1 cellular context compared by ENCODE assay signal in the genomic region with DNA sequence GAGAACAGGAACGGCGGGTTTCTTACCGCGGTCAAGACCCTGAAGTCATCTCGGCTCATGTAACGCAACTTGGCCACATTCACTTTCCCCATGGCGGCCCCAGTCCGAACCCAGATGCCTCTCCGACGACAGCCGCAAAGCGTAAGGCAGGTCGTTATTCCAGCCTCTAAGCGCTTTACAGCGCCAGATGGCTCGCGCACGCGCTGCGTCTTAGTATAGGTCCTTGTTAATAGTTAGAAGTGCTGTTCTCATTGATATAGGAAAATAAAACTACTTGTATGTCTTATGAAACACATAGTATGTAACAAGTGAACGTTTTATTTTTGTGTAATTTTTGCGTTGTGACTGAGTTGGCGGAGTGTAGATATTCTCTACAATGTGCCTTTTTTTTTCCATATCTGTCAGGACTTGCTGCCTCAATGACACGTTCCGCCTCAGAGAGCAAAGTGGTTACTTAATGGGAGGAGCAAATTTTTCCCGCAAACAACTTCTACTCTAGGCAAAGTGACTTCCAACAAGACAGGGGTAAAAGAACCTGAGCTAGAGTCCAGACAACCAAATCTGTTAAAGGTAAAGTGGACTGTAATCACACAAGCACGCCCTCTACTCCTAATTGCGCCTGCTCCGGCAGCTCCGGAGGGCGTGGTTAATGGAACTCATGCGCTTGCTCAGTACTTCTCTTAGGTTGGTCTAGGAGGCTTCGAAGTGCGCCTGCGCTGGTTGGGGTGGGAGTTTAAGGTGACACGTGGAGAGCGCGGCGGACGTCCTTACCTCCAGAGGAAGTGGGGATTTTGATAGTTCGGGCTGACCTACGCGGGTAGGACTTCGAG.
TF ChIP-seq lines count a peak whose summit lies in the region.

A gene (minus strand): TSS at position 148 of the 830 bp plus-strand sequence. CDS start 56 bp downstream, at position 92.

TF ChIP-seq in GM23338, 12 proteins besides CTCF, POLR2A, EP300 and RAD21:
- no peak for TF ChIP-seq ZNF331 (CRISPR knock-in tag; IDR thresholded peaks at IDR 0.05; ENCODE audit: low read depth)
- TF ChIP-seq POLR2AphosphoS5 (IDR thresholded peaks at IDR 0.05; ENCODE audit: low read depth), result peak; percentile 76
- TF ChIP-seq, protein P1, sequence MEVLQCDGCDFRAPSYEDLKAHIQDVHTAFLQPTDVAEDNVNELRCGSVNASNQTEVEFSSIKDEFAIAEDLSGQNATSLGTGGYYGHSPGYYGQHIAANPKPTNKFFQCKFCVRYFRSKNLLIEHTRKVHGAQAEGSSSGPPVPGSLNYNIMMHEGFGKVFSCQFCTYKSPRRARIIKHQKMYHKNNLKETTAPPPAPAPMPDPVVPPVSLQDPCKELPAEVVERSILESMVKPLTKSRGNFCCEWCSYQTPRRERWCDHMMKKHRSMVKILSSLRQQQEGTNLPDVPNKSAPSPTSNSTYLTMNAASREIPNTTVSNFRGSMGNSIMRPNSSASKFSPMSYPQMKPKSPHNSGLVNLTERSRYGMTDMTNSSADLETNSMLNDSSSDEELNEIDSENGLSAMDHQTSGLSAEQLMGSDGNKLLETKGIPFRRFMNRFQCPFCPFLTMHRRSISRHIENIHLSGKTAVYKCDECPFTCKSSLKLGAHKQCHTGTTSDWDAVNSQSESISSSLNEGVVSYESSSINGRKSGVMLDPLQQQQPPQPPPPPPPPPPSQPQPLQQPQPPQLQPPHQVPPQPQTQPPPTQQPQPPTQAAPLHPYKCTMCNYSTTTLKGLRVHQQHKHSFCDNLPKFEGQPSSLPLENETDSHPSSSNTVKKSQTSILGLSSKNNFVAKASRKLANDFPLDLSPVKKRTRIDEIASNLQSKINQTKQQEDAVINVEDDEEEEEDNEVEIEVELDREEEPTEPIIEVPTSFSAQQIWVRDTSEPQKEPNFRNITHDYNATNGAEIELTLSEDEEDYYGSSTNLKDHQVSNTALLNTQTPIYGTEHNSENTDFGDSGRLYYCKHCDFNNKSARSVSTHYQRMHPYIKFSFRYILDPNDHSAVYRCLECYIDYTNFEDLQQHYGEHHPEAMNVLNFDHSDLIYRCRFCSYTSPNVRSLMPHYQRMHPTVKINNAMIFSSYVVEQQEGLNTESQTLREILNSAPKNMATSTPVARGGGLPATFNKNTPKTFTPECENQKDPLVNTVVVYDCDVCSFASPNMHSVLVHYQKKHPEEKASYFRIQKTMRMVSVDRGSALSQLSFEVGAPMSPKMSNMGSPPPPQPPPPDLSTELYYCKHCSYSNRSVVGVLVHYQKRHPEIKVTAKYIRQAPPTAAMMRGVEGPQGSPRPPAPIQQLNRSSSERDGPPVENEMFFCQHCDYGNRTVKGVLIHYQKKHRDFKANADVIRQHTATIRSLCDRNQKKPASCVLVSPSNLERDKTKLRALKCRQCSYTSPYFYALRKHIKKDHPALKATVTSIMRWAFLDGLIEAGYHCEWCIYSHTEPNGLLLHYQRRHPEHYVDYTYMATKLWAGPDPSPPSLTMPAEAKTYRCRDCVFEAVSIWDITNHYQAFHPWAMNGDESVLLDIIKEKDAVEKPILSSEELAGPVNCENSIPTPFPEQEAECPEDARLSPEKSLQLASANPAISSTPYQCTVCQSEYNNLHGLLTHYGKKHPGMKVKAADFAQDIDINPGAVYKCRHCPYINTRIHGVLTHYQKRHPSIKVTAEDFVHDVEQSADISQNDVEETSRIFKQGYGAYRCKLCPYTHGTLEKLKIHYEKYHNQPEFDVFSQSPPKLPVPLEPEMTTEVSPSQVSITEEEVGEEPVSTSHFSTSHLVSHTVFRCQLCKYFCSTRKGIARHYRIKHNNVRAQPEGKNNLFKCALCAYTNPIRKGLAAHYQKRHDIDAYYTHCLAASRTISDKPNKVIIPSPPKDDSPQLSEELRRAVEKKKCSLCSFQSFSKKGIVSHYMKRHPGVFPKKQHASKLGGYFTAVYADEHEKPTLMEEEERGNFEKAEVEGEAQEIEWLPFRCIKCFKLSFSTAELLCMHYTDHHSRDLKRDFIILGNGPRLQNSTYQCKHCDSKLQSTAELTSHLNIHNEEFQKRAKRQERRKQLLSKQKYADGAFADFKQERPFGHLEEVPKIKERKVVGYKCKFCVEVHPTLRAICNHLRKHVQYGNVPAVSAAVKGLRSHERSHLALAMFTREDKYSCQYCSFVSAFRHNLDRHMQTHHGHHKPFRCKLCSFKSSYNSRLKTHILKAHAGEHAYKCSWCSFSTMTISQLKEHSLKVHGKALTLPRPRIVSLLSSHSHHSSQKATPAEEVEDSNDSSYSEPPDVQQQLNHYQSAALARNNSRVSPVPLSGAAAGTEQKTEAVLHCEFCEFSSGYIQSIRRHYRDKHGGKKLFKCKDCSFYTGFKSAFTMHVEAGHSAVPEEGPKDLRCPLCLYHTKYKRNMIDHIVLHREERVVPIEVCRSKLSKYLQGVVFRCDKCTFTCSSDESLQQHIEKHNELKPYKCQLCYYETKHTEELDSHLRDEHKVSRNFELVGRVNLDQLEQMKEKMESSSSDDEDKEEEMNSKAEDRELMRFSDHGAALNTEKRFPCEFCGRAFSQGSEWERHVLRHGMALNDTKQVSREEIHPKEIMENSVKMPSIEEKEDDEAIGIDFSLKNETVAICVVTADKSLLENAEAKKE (CRISPR knock-in tag; IDR thresholded peaks at IDR 0.05), result no peak
- TF ChIP-seq EZH2 (IDR thresholded peaks at IDR 0.05; ENCODE audit: low read depth, unreplicated experiment), result no peak
- no peak for TF ChIP-seq JUNB (IDR thresholded peaks at IDR 0.05; ENCODE audit: unreplicated experiment)
- TF ChIP-seq CREB1 (CRISPR knock-in tag; IDR thresholded peaks at IDR 0.05; ENCODE audit: low read depth), result peak; percentile 72
- TF ChIP-seq, protein P2, sequence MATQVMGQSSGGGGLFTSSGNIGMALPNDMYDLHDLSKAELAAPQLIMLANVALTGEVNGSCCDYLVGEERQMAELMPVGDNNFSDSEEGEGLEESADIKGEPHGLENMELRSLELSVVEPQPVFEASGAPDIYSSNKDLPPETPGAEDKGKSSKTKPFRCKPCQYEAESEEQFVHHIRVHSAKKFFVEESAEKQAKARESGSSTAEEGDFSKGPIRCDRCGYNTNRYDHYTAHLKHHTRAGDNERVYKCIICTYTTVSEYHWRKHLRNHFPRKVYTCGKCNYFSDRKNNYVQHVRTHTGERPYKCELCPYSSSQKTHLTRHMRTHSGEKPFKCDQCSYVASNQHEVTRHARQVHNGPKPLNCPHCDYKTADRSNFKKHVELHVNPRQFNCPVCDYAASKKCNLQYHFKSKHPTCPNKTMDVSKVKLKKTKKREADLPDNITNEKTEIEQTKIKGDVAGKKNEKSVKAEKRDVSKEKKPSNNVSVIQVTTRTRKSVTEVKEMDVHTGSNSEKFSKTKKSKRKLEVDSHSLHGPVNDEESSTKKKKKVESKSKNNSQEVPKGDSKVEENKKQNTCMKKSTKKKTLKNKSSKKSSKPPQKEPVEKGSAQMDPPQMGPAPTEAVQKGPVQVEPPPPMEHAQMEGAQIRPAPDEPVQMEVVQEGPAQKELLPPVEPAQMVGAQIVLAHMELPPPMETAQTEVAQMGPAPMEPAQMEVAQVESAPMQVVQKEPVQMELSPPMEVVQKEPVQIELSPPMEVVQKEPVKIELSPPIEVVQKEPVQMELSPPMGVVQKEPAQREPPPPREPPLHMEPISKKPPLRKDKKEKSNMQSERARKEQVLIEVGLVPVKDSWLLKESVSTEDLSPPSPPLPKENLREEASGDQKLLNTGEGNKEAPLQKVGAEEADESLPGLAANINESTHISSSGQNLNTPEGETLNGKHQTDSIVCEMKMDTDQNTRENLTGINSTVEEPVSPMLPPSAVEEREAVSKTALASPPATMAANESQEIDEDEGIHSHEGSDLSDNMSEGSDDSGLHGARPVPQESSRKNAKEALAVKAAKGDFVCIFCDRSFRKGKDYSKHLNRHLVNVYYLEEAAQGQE (IDR thresholded peaks at IDR 0.05; ENCODE audit: unreplicated experiment), result no peak
- TF ChIP-seq STAT1 (IDR thresholded peaks at IDR 0.05; ENCODE audit: unreplicated experiment), result no peak
- no peak for TF ChIP-seq NANOG (IDR thresholded peaks at IDR 0.05; ENCODE audit: borderline replicate concordance)
- TF ChIP-seq, protein P3, sequence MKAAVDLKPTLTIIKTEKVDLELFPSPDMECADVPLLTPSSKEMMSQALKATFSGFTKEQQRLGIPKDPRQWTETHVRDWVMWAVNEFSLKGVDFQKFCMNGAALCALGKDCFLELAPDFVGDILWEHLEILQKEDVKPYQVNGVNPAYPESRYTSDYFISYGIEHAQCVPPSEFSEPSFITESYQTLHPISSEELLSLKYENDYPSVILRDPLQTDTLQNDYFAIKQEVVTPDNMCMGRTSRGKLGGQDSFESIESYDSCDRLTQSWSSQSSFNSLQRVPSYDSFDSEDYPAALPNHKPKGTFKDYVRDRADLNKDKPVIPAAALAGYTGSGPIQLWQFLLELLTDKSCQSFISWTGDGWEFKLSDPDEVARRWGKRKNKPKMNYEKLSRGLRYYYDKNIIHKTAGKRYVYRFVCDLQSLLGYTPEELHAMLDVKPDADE (IDR thresholded peaks at IDR 0.05), result peak; percentile 38; the same call in 1 of the 2 replicates
- TF ChIP-seq ZNF114 (CRISPR knock-in tag; IDR thresholded peaks at IDR 0.05), result no peak
- TF ChIP-seq EZH2phosphoT487 (IDR thresholded peaks at IDR 0.05; ENCODE audit: unreplicated experiment), result no peak
TF ChIP-seq in GM23338: peak in this region for 3.
